In genomic region chr9:37433754-37434435, GRCh38 we compare ENCODE assay signal across 15 cellular contexts. TPM values are rescaled to one million over a fixed set of nuclear protein-coding genes. Genes with fewer than 3 reads are reported as not detected.
DNase-seq lines count a peak whose midpoint lies in the region; ATAC-seq and TF ChIP-seq lines count a peak whose summit lies in the region.
"Had no signal": no experiment of that assay in that cellular context is flagged by ENCODE, and none has a peak within 500 bp of the region (broad histone marks: within the 10 kb centered on the region; RNA-seq: fewer than 3 reads in every experiment).

No MANE protein-coding gene starts in this region.

- H2AFZ ChIP-seq in fibroblast of lung (ENCODE audit: low read length) = no peak overlapping the region
- H2AFZ ChIP-seq in hepatocyte = no peak overlapping the region

- H3K27ac ChIP-seq in AG04450 (ENCODE audit: low read depth, low read length) (peak overlapping the region; percentile 11), fibroblast of lung (ENCODE audit: insufficient read depth, low read length) (no peak overlapping the region), hepatocyte (no peak overlapping the region)
- H3K27ac ChIP-seq: body of pancreas had no signal

- TF ChIP-seq CTCF in AG04450 (IDR thresholded peaks at IDR 0.05; ENCODE audit: low read depth, low read length) (no peak), fibroblast of lung (conservative IDR thresholded peaks at IDR 0.05 in 1 of 2, IDR thresholded peaks at IDR 0.05 in 1 of 2; ENCODE audit: low read depth in 1 of 2, low read length in 2 of 2) (no peak), hepatocyte (IDR thresholded peaks at IDR 0.05; ENCODE audit: poor library complexity) (no peak)

- H3K9ac ChIP-seq in NT2/D1 (ENCODE audit: insufficient read length, low read depth) (peak overlapping the region; percentile 51), fibroblast of lung (ENCODE audit: insufficient read depth, low read length) (no peak overlapping the region)

- no peaks in the 10 kb centered on the region for H4K20me1 ChIP-seq in fibroblast of lung (ENCODE audit: control insufficient read depth, extremely low read depth, insufficient read depth, low read length)
- peaks cover 18% of the 10 kb centered on the region for H4K20me1 ChIP-seq in hepatocyte (ENCODE audit: insufficient read depth, poor library complexity, severe bottlenecking)

- H3K27ac Mint-ChIP-seq in activated T-helper 17 cell treated with anti-CD3 and anti-CD28 coated beads, Interleukin-2, amount 50 U/mL, for 72 hours = no peak overlapping the region

- H3K9me3 ChIP-seq in AG04450 (ENCODE audit: control insufficient read depth, insufficient read depth, low read length) = no peaks in the 10 kb centered on the region
- H3K9me3 ChIP-seq in NT2/D1 (ENCODE audit: insufficient read depth, low read length) = no peaks in the 10 kb centered on the region
- no peaks in the 10 kb centered on the region for H3K9me3 ChIP-seq in fibroblast of lung (ENCODE audit: control insufficient read depth, insufficient read depth, low read depth, low read length)
- no peaks in the 10 kb centered on the region for H3K9me3 ChIP-seq in hepatocyte (ENCODE audit: low read depth)
- H3K9me3 ChIP-seq: body of pancreas had no signal

- H3K27me3 ChIP-seq in AG04450 (ENCODE audit: control insufficient read depth, insufficient read depth, low read length) = no peaks in the 10 kb centered on the region
- no peaks in the 10 kb centered on the region for H3K27me3 ChIP-seq in NT2/D1 (ENCODE audit: insufficient read depth, insufficient read length)
- no peaks in the 10 kb centered on the region for H3K27me3 ChIP-seq in fibroblast of lung (ENCODE audit: control insufficient read depth, insufficient read depth, low read length)
- H3K27me3 ChIP-seq in hepatocyte = no peaks in the 10 kb centered on the region
- H3K27me3 ChIP-seq: body of pancreas had no signal

- H3K9me3 Mint-ChIP-seq in activated T-helper 17 cell treated with anti-CD3 and anti-CD28 coated beads, Interleukin-2, amount 50 U/mL, for 72 hours = no peaks in the 10 kb centered on the region

- peaks cover 64% of the 10 kb centered on the region for H3K36me3 Mint-ChIP-seq in activated T-helper 17 cell treated with anti-CD3 and anti-CD28 coated beads, Interleukin-2, amount 50 U/mL, for 72 hours (ENCODE audit: low read depth)

- H3K4me1 ChIP-seq in NT2/D1 (ENCODE audit: insufficient read depth, insufficient read length) = peaks cover 25% of the 10 kb centered on the region
- no peaks in the 10 kb centered on the region for H3K4me1 ChIP-seq in fibroblast of lung (ENCODE audit: control insufficient read depth, extremely low read depth, insufficient read depth, low read length)
- H3K4me1 ChIP-seq in hepatocyte (ENCODE audit: insufficient read depth) = peaks cover 8% of the 10 kb centered on the region

- ATAC-seq in activated T-helper 17 cell treated with anti-CD3 and anti-CD28 coated beads, Interleukin-2, amount 50 U/mL, for 72 hours (replicated peaks) = no peak
- ATAC-seq: body of pancreas, PC-3 had no signal

- H3K79me2 ChIP-seq in fibroblast of lung (ENCODE audit: control insufficient read depth, insufficient read depth, low read length) (no peaks in the 10 kb centered on the region), hepatocyte (peaks cover 16% of the 10 kb centered on the region)

- POLR2A ChIA-PET in AG04450 (lab: Yijun Ruan, JAX) = no interaction called here

- CTCF ChIA-PET in AG04450 (lab: Charles Lee) = no interaction called here

- H3K4me3 Mint-ChIP-seq in activated T-helper 17 cell treated with anti-CD3 and anti-CD28 coated beads, Interleukin-2, amount 50 U/mL, for 72 hours = no peak overlapping the region

- H3K9me2 ChIP-seq in hepatocyte (replicated peaks; ENCODE audit: insufficient read depth) = no peaks in the 10 kb centered on the region

- 79% methylated on average over 8 of the region's 8 CpGs for WGBS in hepatocyte (ENCODE audit: low lambda C conversion rate, missing lambda C conversion rate)

- no peaks in the 10 kb centered on the region for H3K27me3 Mint-ChIP-seq in activated T-helper 17 cell treated with anti-CD3 and anti-CD28 coated beads, Interleukin-2, amount 50 U/mL, for 72 hours

- H3K4me3 ChIP-seq in AG04450 (ENCODE audit: low read depth, low read length) (no peak overlapping the region), NT2/D1 (ENCODE audit: insufficient read length, low read depth) (no peak overlapping the region), fibroblast of lung (replicated peaks in 1 of 4; ENCODE audit: control extremely low read depth in 1 of 4, insufficient read depth in 1 of 4, low read depth in 3 of 4, low read length in 4 of 4) (no peak overlapping the region), hepatocyte (no peak overlapping the region)
- H3K4me3 ChIP-seq: body of pancreas, GM12878 had no signal

- DNase-seq in AG04450 (ENCODE audit: low read depth, low spot score) = no peak
- peak; percentile 89 for DNase-seq in NT2/D1 (ENCODE audit: low read depth, low spot score)
- DNase-seq in fibroblast of lung (ENCODE audit: low read depth in 2 of 2) = peak; percentile 25 to 28
- DNase-seq in mesenteric fat pad (ENCODE audit: low spot score) = peak; percentile 57
- no peak for DNase-seq in AML-193 (lab: John Stamatoyannopoulos, UW)
- no peak for DNase-seq in hepatocyte (ENCODE audit: low spot score)
- no peak for DNase-seq in hepatic stellate cell (ENCODE audit: low spot score)
- DNase-seq: activated CD4-positive, alpha-beta T cell treated with anti-CD3 and anti-CD28 coated beads for 48 hours; body of pancreas; DMS79 treated with DMSO at 0.1 percent for 48 hours; erythroblast; NCI-H2171 treated with DMSO at 0.1 percent for 48 hours; PC-3 had no signal

- H3K4me2 ChIP-seq in fibroblast of lung (ENCODE audit: extremely low read depth, insufficient read depth, low read length) (no peak overlapping the region), hepatocyte (no peak overlapping the region)

- peaks cover 88% of the 10 kb centered on the region for H3K36me3 ChIP-seq in NT2/D1 (ENCODE audit: insufficient read depth, insufficient read length, low read length)
- H3K36me3 ChIP-seq in fibroblast of lung (ENCODE audit: control insufficient read depth, insufficient read depth, low read length) = peaks cover 31% of the 10 kb centered on the region
- H3K36me3 ChIP-seq in hepatocyte (replicated peaks; ENCODE audit: insufficient read depth, low read depth) = no peaks in the 10 kb centered on the region

- no peaks in the 10 kb centered on the region for H3K4me1 Mint-ChIP-seq in activated T-helper 17 cell treated with anti-CD3 and anti-CD28 coated beads, Interleukin-2, amount 50 U/mL, for 72 hours

RNA-seq across cellular contexts. Expression of gene GRHPR, which starts 11.4 kb away (rescaled TPM):
- 96.1 and 126 TPM in 2 replicates for polyA plus RNA-seq in AG04450 (2011; rRNA removed)
- polyA minus RNA-seq in AG04450 (2011; rRNA and poly(A)+ RNA removed) = 97.5 and 134 TPM in 2 replicates
- 107 and 108 TPM in 2 replicates for total RNA-seq in fibroblast of lung
- 107 and 108 TPM in 2 replicates for polyA plus RNA-seq in fibroblast of lung
- polyA plus RNA-seq in fibroblast of lung (2012) = 123 and 126 TPM in 2 replicates
- polyA minus RNA-seq in fibroblast of lung (ENCODE audit: low replicate concordance) = 158 and 160 TPM in 2 replicates
- total RNA-seq in mesenteric fat pad = 80.5 TPM
- total RNA-seq in activated T-helper 17 cell treated with anti-CD3 and anti-CD28 coated beads, Interleukin-2, amount 50 U/mL, for 72 hours = 10 to 100 TPM; 46.4 to 47.0 TPM
- total RNA-seq in hepatocyte = 164 and 168 TPM in 2 replicates
- 119 and 137 TPM in 2 replicates for polyA plus RNA-seq in hepatocyte

RNA-seq across cellular contexts. Expression of gene ZBTB5, which starts 31.4 kb away (rescaled TPM):
- polyA plus RNA-seq in AG04450 (2011; rRNA removed) = 9.5 and 10.9 TPM in 2 replicates
- 19.3 and 19.6 TPM in 2 replicates for polyA minus RNA-seq in AG04450 (2011; rRNA and poly(A)+ RNA removed)
- total RNA-seq in fibroblast of lung = 5.1 and 5.6 TPM in 2 replicates
- 5.7 and 7.3 TPM in 2 replicates for polyA plus RNA-seq in fibroblast of lung
- polyA plus RNA-seq in fibroblast of lung (2012) = 2.4 and 3.6 TPM in 2 replicates
- 9.1 and 11.2 TPM in 2 replicates for polyA minus RNA-seq in fibroblast of lung (ENCODE audit: low replicate concordance)
- total RNA-seq in mesenteric fat pad = 5.6 TPM
- 10 to 100 TPM in 1 of 2 donors, 1 to 10 TPM in 1; 7.7 to 13.8 TPM for total RNA-seq in activated T-helper 17 cell treated with anti-CD3 and anti-CD28 coated beads, Interleukin-2, amount 50 U/mL, for 72 hours
- 16.1 and 21.8 TPM in 2 replicates for total RNA-seq in hepatocyte
- 3.8 and 4.3 TPM in 2 replicates for polyA plus RNA-seq in hepatocyte

RNA-seq across cellular contexts. Expression of gene POLR1E, which starts 51.9 kb away (rescaled TPM):
- 42.2 and 44.5 TPM in 2 replicates for polyA plus RNA-seq in AG04450 (2011; rRNA removed)
- 29.3 and 34.1 TPM in 2 replicates for polyA minus RNA-seq in AG04450 (2011; rRNA and poly(A)+ RNA removed)
- 31.7 and 43.7 TPM in 2 replicates for total RNA-seq in fibroblast of lung
- polyA plus RNA-seq in fibroblast of lung = 30.9 and 59.2 TPM in 2 replicates
- 23.8 and 48.0 TPM in 2 replicates for polyA plus RNA-seq in fibroblast of lung (2012)
- 14.1 and 25.7 TPM in 2 replicates for polyA minus RNA-seq in fibroblast of lung (ENCODE audit: low replicate concordance)
- total RNA-seq in mesenteric fat pad = 35.7 TPM
- total RNA-seq in activated T-helper 17 cell treated with anti-CD3 and anti-CD28 coated beads, Interleukin-2, amount 50 U/mL, for 72 hours = 10 to 100 TPM; 57.3 to 65.1 TPM
- 13.3 and 13.6 TPM in 2 replicates for total RNA-seq in hepatocyte
- 6.5 and 8.4 TPM in 2 replicates for polyA plus RNA-seq in hepatocyte

Comparison
In these comparisons a context has a peak if more than half of its experiments do, and no peak if none do; other contexts are left out.
1. DNase-seq: peak in NT2/D1 (single experiment), fibroblast of lung (2 of 2) and mesenteric fat pad (single experiment); none in AG04450 (single experiment), AML-193 (0 of 2), hepatocyte (single experiment) and hepatic stellate cell (single experiment).